Comparison of ENCODE assay signal across 16 cellular contexts in genomic region chr11:6656936-6657335, GRCh38. TPM values are rescaled to one million over a fixed set of nuclear protein-coding genes. Genes with fewer than 3 reads are reported as not detected.
DNase-seq lines count a peak whose midpoint lies in the region; ATAC-seq, FAIRE-seq and TF ChIP-seq lines count a peak whose summit lies in the region.
"Had no signal": no experiment of that assay in that cellular context is flagged by ENCODE, and none has a peak within 500 bp of the region (broad histone marks: within the 10 kb centered on the region; RNA-seq: fewer than 3 reads in every experiment).

No MANE protein-coding gene starts in this region.

- H3K18ac ChIP-seq in H1 (ENCODE audit: extremely low read depth, low read length), result no peak overlapping the region

- no peak for TF ChIP-seq EP300 in H1 (IDR thresholded peaks at IDR 0.05; ENCODE audit: borderline replicate concordance in 1 of 2, low read depth in 2 of 2, low read length in 2 of 2)

- H3K56ac ChIP-seq in H1 (replicated peaks; ENCODE audit: insufficient read length, low read depth, low read length), result no peak overlapping the region

- peak overlapping the region; percentile 84 for H3K4me3 Mint-ChIP-seq in CD4-positive, alpha-beta T cell
- H3K4me3 Mint-ChIP-seq in nephron progenitor cell (peak overlapping the region; percentile 86), HFFc6 (no peak overlapping the region)

- no peak overlapping the region for H4K8ac ChIP-seq in H1 (ENCODE audit: extremely low read depth, insufficient read depth, low read length)

- no peak overlapping the region for H2BK120ac ChIP-seq in H1 (replicated peaks; ENCODE audit: low read depth, low read length)

- 0 out of 2 replicates have a peak overlapping the region, but pooled peaks have one; percentile 31 for H2BK15ac ChIP-seq in H1 (ENCODE audit: low read length)

- H3K9ac ChIP-seq in HUES6 (ENCODE audit: low read length) (no peak overlapping the region), H1 (replicated peaks in 1 of 4; ENCODE audit: extremely low read depth in 1 of 4, low read depth in 3 of 4, low read length in 3 of 4) (no peak overlapping the region)

- H3K27ac Mint-ChIP-seq in CD4-positive, alpha-beta T cell, result peak overlapping the region; percentile 56
- H3K27ac Mint-ChIP-seq in nephron progenitor cell, result no peak overlapping the region
- H3K27ac Mint-ChIP-seq in HFFc6, result no peak overlapping the region

- CTCF ChIA-PET in CD4-positive, alpha-beta T cell (lab: Charles Lee), result interaction anchor here (1.5 kb wide), 1 partner anchor 26 kb away, joined by 4 read pairs; the partner anchor contains the start of gene MRPL17
- CTCF ChIA-PET in H1 (lab: Charles Lee; ENCODE audit: partially characterized antibody), result interaction anchor here (0.6 to 4.9 kb wide), 11 partner anchors 9 to 294 kb away, joined by 3 to 36 read pairs (median 4); partner anchors contain the start of gene TAF10

- H3K4ac ChIP-seq in H1 (replicated peaks; ENCODE audit: insufficient read length, low read depth, low read length), result no peak overlapping the region

- no peak for ATAC-seq in CD4-positive, alpha-beta T cell (ENCODE audit: poor library complexity)
- ATAC-seq in HG02571 (IDR thresholded peaks at IDR 0.05; ENCODE audit: unreplicated experiment) (no peak), omental fat pad (ENCODE audit: low FRiP score) (no peak)

- intact Hi-C loops in CD4-positive, alpha-beta T cell (cut with DNase I, micrococcal nuclease), result no loop called here

- no peaks in the 10 kb centered on the region for H3K79me2 ChIP-seq in H1 (ENCODE audit: control insufficient read depth in 1 of 2, insufficient read depth in 2 of 2, low read length in 2 of 2)

- H3K4me2 ChIP-seq in H1 (ENCODE audit: insufficient read depth in 1 of 2, low read depth in 2 of 2, low read length in 2 of 2), result peak overlapping the region; percentile 79 to 92

- no peaks in the 10 kb centered on the region for H3K79me1 ChIP-seq in H1 (ENCODE audit: low read depth, low read length)

- TF ChIP-seq RAD21 in H1 (IDR thresholded peaks at IDR 0.05 in 1 of 2, conservative IDR thresholded peaks at IDR 0.05 in 1 of 2; ENCODE audit: low read depth in 2 of 2, low read length in 2 of 2), result no peak

- no peak for TF ChIP-seq POLR2A in H1 (IDR thresholded peaks at IDR 0.05; ENCODE audit: control extremely low read depth in 1 of 2, low read depth in 2 of 2, low read length in 2 of 2)

- no peak for TF ChIP-seq CTCF in CD4-positive, alpha-beta T cell (IDR thresholded peaks at IDR 0.05)
- TF ChIP-seq CTCF in H1 (IDR thresholded peaks at IDR 0.05; ENCODE audit: control extremely low read depth in 1 of 3, insufficient read depth in 1 of 3, low read depth in 1 of 3, low read length in 3 of 3) (no peak), nephron progenitor cell (IDR thresholded peaks at IDR 0.05) (no peak), HFFc6 (IDR thresholded peaks at IDR 0.05) (no peak), omental fat pad (IDR thresholded peaks at IDR 0.05) (no peak)

- H3K4me1 Mint-ChIP-seq in CD4-positive, alpha-beta T cell (ENCODE audit: low read depth), result peaks cover 12% of the 10 kb centered on the region
- peaks cover 12% of the 10 kb centered on the region for H3K4me1 Mint-ChIP-seq in nephron progenitor cell
- peaks cover 10% of the 10 kb centered on the region; the same call in 1 of the 2 replicates for H3K4me1 Mint-ChIP-seq in HFFc6 (ENCODE audit: low read depth)

- no peak overlapping the region for H3K14ac ChIP-seq in H1 (ENCODE audit: insufficient read length)

- no peak overlapping the region for H2BK5ac ChIP-seq in H1 (ENCODE audit: low read depth, low read length)

- H2AK5ac ChIP-seq in H1 (ENCODE audit: low read depth, low read length), result no peak overlapping the region

- H3K23me2 ChIP-seq in H1 (ENCODE audit: low read depth, low read length), result peaks cover 9% of the 10 kb centered on the region

- H3K27me3 ChIP-seq in CD4-positive, alpha-beta T cell (ENCODE audit: control insufficient read depth, insufficient read depth, low read length), result no peaks in the 10 kb centered on the region
- H3K27me3 ChIP-seq in HUES6 (ENCODE audit: control insufficient read depth, insufficient read depth, low read length) (peaks cover 55% of the 10 kb centered on the region), H1 (replicated peaks in 1 of 4; ENCODE audit: control insufficient read depth in 3 of 4, extremely low read depth in 1 of 4, insufficient read depth in 3 of 4, low read length in 3 of 4) (peaks cover 1 to 36% (median 32%) of the 10 kb centered on the region in 4 experiments)
- H3K27me3 ChIP-seq: breast epithelium, right atrium auricular region had no signal

- H4K5ac ChIP-seq in H1 (ENCODE audit: insufficient read length, low read depth, low read length), result no peak overlapping the region

- POLR2A ChIA-PET in CD4-positive, alpha-beta T cell (lab: Charles Lee), result interaction anchor here (0.7 to 1.5 kb wide), 4 partner anchors 10 to 44 kb away, joined by 3 to 12 read pairs (median 4); partner anchors contain the start of gene MRPL17
- POLR2A ChIA-PET in H1 (lab: Charles Lee; ENCODE audit: partially characterized antibody), result interaction anchor here (1.0 to 1.4 kb wide), 5 partner anchors 11 to 48 kb away, joined by 3 read pairs; no protein-coding TSS in a partner anchor

- peak overlapping the region; percentile 90 for H3K4me3 ChIP-seq in HUES6 (ENCODE audit: low read depth, low read length)
- peak overlapping the region in 3 of 4 experiments; percentile 65 to 91 (median 67); a peak in 4 of 8 replicates for H3K4me3 ChIP-seq in H1 (ENCODE audit: extremely low read depth in 1 of 4, insufficient read depth in 2 of 4, low read depth in 3 of 4, low read length in 4 of 4)
- H3K4me3 ChIP-seq: lung had no signal

- H4K20me1 ChIP-seq in H1 (replicated peaks in 1 of 2; ENCODE audit: control insufficient read depth in 1 of 2, insufficient read depth in 2 of 2, low read length in 2 of 2), result peaks cover 0 to 3% of the 10 kb centered on the region in 2 experiments

- no peak overlapping the region for H3K23ac ChIP-seq in H1 (ENCODE audit: insufficient read length)

- H2BK20ac ChIP-seq in H1 (ENCODE audit: low read length), result no peak overlapping the region

- H3K36me3 Mint-ChIP-seq in CD4-positive, alpha-beta T cell (ENCODE audit: low read depth), result no peaks in the 10 kb centered on the region
- no peaks in the 10 kb centered on the region for H3K36me3 Mint-ChIP-seq in nephron progenitor cell (ENCODE audit: low read depth)
- H3K36me3 Mint-ChIP-seq in HFFc6 (ENCODE audit: low read depth), result no peaks in the 10 kb centered on the region

- WGBS in H1 (ENCODE audit: extremely low coverage in 1 of 2, insufficient coverage in 1 of 2, insufficient read length in 1 of 2, insufficient replicate concordance in 2 of 2, low coverage in 1 of 2, low lambda C conversion rate in 2 of 2, missing lambda C conversion rate in 1 of 2), 2 experiments, result 64% methylated on average over 5 of the region's 5 CpGs; no CpG with 5 or more reads in 1 of the 2 experiments

- no peak overlapping the region for H4K91ac ChIP-seq in H1 (replicated peaks; ENCODE audit: insufficient read length, low read length)

- H2AFZ ChIP-seq in H1 (ENCODE audit: low read length), result 0 out of 2 replicates have a peak overlapping the region, but pooled peaks have one; percentile 7

- no peak overlapping the region for H3K27ac ChIP-seq in CD4-positive, alpha-beta T cell (ENCODE audit: low read depth, low read length)
- H3K27ac ChIP-seq in HUES6 (ENCODE audit: low read depth, low read length) (no peak overlapping the region), H1 (ENCODE audit: low read depth, low read length) (no peak overlapping the region)

- FAIRE-seq in H1 (lab: Jason Lieb, UNC), result no peak
- FAIRE-seq: GM18507 had no signal

- no peaks in the 10 kb centered on the region for H3K36me3 ChIP-seq in HUES6 (ENCODE audit: control insufficient read depth, insufficient read depth, low read length)
- H3K36me3 ChIP-seq in H1 (ENCODE audit: control insufficient read depth in 2 of 4, insufficient read depth in 4 of 4, low read length in 3 of 4), result no peaks in the 10 kb centered on the region
- H3K36me3 ChIP-seq: breast epithelium, right atrium auricular region had no signal

- no peaks in the 10 kb centered on the region for H3K9me3 ChIP-seq in CD4-positive, alpha-beta T cell (ENCODE audit: control insufficient read depth, low read length)
- H3K9me3 ChIP-seq in HUES6 (ENCODE audit: control insufficient read depth, insufficient read depth, low read depth, low read length) (no peaks in the 10 kb centered on the region), H1 (ENCODE audit: insufficient read depth in 2 of 2, low read depth in 1 of 2, low read length in 1 of 2) (no peaks in the 10 kb centered on the region)
- H3K9me3 ChIP-seq: breast epithelium, right atrium auricular region had no signal

- no peak for DNase-seq in CD4-positive, alpha-beta T cell
- DNase-seq in H1 (ENCODE audit: low read depth in 1 of 2, low spot score in 2 of 2) (peak in 1 of 2 experiments; percentile 43), nephron progenitor cell (no peak), NCI-H1417 (lab: John Stamatoyannopoulos, UW) (no peak), HFFc6 (no peak), omental fat pad (ENCODE audit: low spot score) (no peak)
- DNase-seq: activated T-cell treated with anti-CD3 and anti-CD28 coated beads, Interleukin-2, amount 50 U/mL, for 48 hours; hippocampal formation; NCI-H1694; SHP77 had no signal

- no peaks in the 10 kb centered on the region for H3K9me3 Mint-ChIP-seq in CD4-positive, alpha-beta T cell
- H3K9me3 Mint-ChIP-seq in nephron progenitor cell, result no peaks in the 10 kb centered on the region
- no peaks in the 10 kb centered on the region for H3K9me3 Mint-ChIP-seq in HFFc6

- peaks cover 11% of the 10 kb centered on the region; the same call in 1 of the 2 replicates for H3K4me1 ChIP-seq in HUES6 (ENCODE audit: control insufficient read depth, insufficient read depth, low read length)
- H3K4me1 ChIP-seq in H1 (replicated peaks in 1 of 4; ENCODE audit: control insufficient read depth in 3 of 4, insufficient read depth in 4 of 4, low read length in 3 of 4), result peaks cover 0 to 7% (median 6%) of the 10 kb centered on the region in 4 experiments; a peak in 4 of 7 replicates
- H3K4me1 ChIP-seq: breast epithelium had no signal

- H2BK12ac ChIP-seq in H1 (ENCODE audit: low read depth, low read length), result no peak overlapping the region

- H3K27me3 Mint-ChIP-seq in CD4-positive, alpha-beta T cell, result no peaks in the 10 kb centered on the region
- peaks cover 8% of the 10 kb centered on the region for H3K27me3 Mint-ChIP-seq in nephron progenitor cell (ENCODE audit: low read depth, poor library complexity)
- peaks cover 6% of the 10 kb centered on the region for H3K27me3 Mint-ChIP-seq in HFFc6 (ENCODE audit: insufficient read depth)

RNA-seq across cellular contexts. Expression of gene DCHS1, which starts 1.3 kb away (rescaled TPM):
- 1 to 10 TPM; 9.7 TPM for total RNA-seq in CD4-positive, alpha-beta T cell
- total RNA-seq in H1 (2021; fragmentation: NEBNext Ultra II Directional; extraction: Animal tissue kit (Norgen Biotek cat#: 25700)), result 10.5 and 11.3 TPM in 2 replicates
- 8.2 and 8.9 TPM in 2 replicates for polyA plus RNA-seq in H1 (2011; rRNA removed)
- polyA plus RNA-seq in H1 (2011; cell fraction: cytosol; rRNA removed), result 3.2 TPM
- polyA plus RNA-seq in H1 (2011; cell fraction: nucleus; rRNA removed), result 15.6 TPM
- polyA plus RNA-seq in H1 (2012, experiment 1 of 2), result 3.9 to 8.0 TPM (median 7.0 TPM) in 4 replicates
- 5.8 TPM for polyA plus RNA-seq in H1 (2012, experiment 2 of 2)
- polyA plus RNA-seq in H1 (2013, experiment 1 of 2), result 7.3 TPM
- polyA plus RNA-seq in H1 (2013, experiment 2 of 2), result 5.6 TPM
- 16.6 and 19.1 TPM in 2 replicates for polyA minus RNA-seq in H1 (2011; rRNA and poly(A)+ RNA removed)
- polyA minus RNA-seq in H1 (2011; cell fraction: cytosol; rRNA and poly(A)+ RNA removed), result 9.2 TPM
- 13.0 TPM for polyA minus RNA-seq in H1 (2011; cell fraction: nucleus; rRNA and poly(A)+ RNA removed)
- total RNA-seq in HFFc6 (2021; fragmentation: NEBNext Ultra II Directional; extraction: Animal tissue kit (Norgen Biotek cat#: 25700)), result 1 to 10 TPM; 1.4 to 2.8 (median 2.3) TPM
- total RNA-seq in omental fat pad, result 10 to 100 TPM; 12.6 to 26.3 (median 19.4) TPM

RNA-seq across cellular contexts. Expression of gene MRPL17, which starts 26.2 kb away (rescaled TPM):
- total RNA-seq in CD4-positive, alpha-beta T cell, result 10 to 100 TPM; 12.3 to 14.2 TPM
- 70.5 and 71.7 TPM in 2 replicates for total RNA-seq in H1 (2021; fragmentation: NEBNext Ultra II Directional; extraction: Animal tissue kit (Norgen Biotek cat#: 25700))
- polyA plus RNA-seq in H1 (2011; rRNA removed), result 44.5 and 55.7 TPM in 2 replicates
- polyA plus RNA-seq in H1 (2011; cell fraction: cytosol; rRNA removed), result 59.3 TPM
- 57.0 TPM for polyA plus RNA-seq in H1 (2011; cell fraction: nucleus; rRNA removed)
- 57.2 to 113 TPM (median 73.5 TPM) in 4 replicates for polyA plus RNA-seq in H1 (2012, experiment 1 of 2)
- 50.5 TPM for polyA plus RNA-seq in H1 (2012, experiment 2 of 2)
- 67.5 TPM for polyA plus RNA-seq in H1 (2013, experiment 1 of 2)
- 66.5 TPM for polyA plus RNA-seq in H1 (2013, experiment 2 of 2)
- 40.6 and 42.7 TPM in 2 replicates for polyA minus RNA-seq in H1 (2011; rRNA and poly(A)+ RNA removed)
- 56.7 TPM for polyA minus RNA-seq in H1 (2011; cell fraction: cytosol; rRNA and poly(A)+ RNA removed)
- polyA minus RNA-seq in H1 (2011; cell fraction: nucleus; rRNA and poly(A)+ RNA removed), result 53.3 TPM
- 100 to 1,000 TPM in 1 of 6 experiments, 10 to 100 TPM in 5; 79.5 to 111 (median 89.4) TPM for total RNA-seq in HFFc6 (2021; fragmentation: NEBNext Ultra II Directional; extraction: Animal tissue kit (Norgen Biotek cat#: 25700))
- total RNA-seq in omental fat pad, result 10 to 100 TPM; 20.0 to 31.6 (median 29.0) TPM

RNA-seq across cellular contexts. Expression of gene TPP1, which starts 37.7 kb away (rescaled TPM):
- 10 to 100 TPM; 29.7 to 34.4 TPM for total RNA-seq in CD4-positive, alpha-beta T cell
- total RNA-seq in H1 (2021; fragmentation: NEBNext Ultra II Directional; extraction: Animal tissue kit (Norgen Biotek cat#: 25700)), result 34.9 and 36.1 TPM in 2 replicates
- polyA plus RNA-seq in H1 (2011; rRNA removed), result 58.4 and 77.5 TPM in 2 replicates
- polyA plus RNA-seq in H1 (2011; cell fraction: cytosol; rRNA removed), result 38.3 TPM
- 70.7 TPM for polyA plus RNA-seq in H1 (2011; cell fraction: nucleus; rRNA removed)
- polyA plus RNA-seq in H1 (2012, experiment 1 of 2), result 36.5 to 45.0 TPM (median 42.0 TPM) in 4 replicates
- 33.6 TPM for polyA plus RNA-seq in H1 (2012, experiment 2 of 2)
- polyA plus RNA-seq in H1 (2013, experiment 1 of 2), result 95.4 TPM
- 91.6 TPM for polyA plus RNA-seq in H1 (2013, experiment 2 of 2)
- polyA minus RNA-seq in H1 (2011; rRNA and poly(A)+ RNA removed), result 51.8 and 55.5 TPM in 2 replicates
- polyA minus RNA-seq in H1 (2011; cell fraction: cytosol; rRNA and poly(A)+ RNA removed), result 59.5 TPM
- 39.6 TPM for polyA minus RNA-seq in H1 (2011; cell fraction: nucleus; rRNA and poly(A)+ RNA removed)
- total RNA-seq in HFFc6 (2021; fragmentation: NEBNext Ultra II Directional; extraction: Animal tissue kit (Norgen Biotek cat#: 25700)), result 10 to 100 TPM; 50.1 to 61.7 (median 54.1) TPM
- total RNA-seq in omental fat pad, result 10 to 100 TPM; 73.8 to 95.0 (median 83.9) TPM

RNA-seq across cellular contexts. Expression of gene TAF10, which starts 44.9 kb away (rescaled TPM):
- 100 to 1,000 TPM; 154 to 164 TPM for total RNA-seq in CD4-positive, alpha-beta T cell
- total RNA-seq in H1 (2021; fragmentation: NEBNext Ultra II Directional; extraction: Animal tissue kit (Norgen Biotek cat#: 25700)), result 128 and 153 TPM in 2 replicates
- 213 and 242 TPM in 2 replicates for polyA plus RNA-seq in H1 (2011; rRNA removed)
- polyA plus RNA-seq in H1 (2011; cell fraction: cytosol; rRNA removed), result 166 TPM
- 334 TPM for polyA plus RNA-seq in H1 (2011; cell fraction: nucleus; rRNA removed)
- 232 to 283 TPM (median 269 TPM) in 4 replicates for polyA plus RNA-seq in H1 (2012, experiment 1 of 2)
- polyA plus RNA-seq in H1 (2012, experiment 2 of 2), result 61.1 TPM
- 237 TPM for polyA plus RNA-seq in H1 (2013, experiment 1 of 2)
- polyA plus RNA-seq in H1 (2013, experiment 2 of 2), result 233 TPM
- polyA minus RNA-seq in H1 (2011; rRNA and poly(A)+ RNA removed), result 83.0 and 89.5 TPM in 2 replicates
- 58.3 TPM for polyA minus RNA-seq in H1 (2011; cell fraction: cytosol; rRNA and poly(A)+ RNA removed)
- polyA minus RNA-seq in H1 (2011; cell fraction: nucleus; rRNA and poly(A)+ RNA removed), result 50.7 TPM
- total RNA-seq in HFFc6 (2021; fragmentation: NEBNext Ultra II Directional; extraction: Animal tissue kit (Norgen Biotek cat#: 25700)), result 100 to 1,000 TPM; 148 to 205 (median 192) TPM
- total RNA-seq in omental fat pad, result 10 to 100 TPM; 31.9 to 52.6 (median 37.1) TPM

RNA-seq across cellular contexts. Expression of gene ILK, which starts 53.4 kb away (rescaled TPM):
- 10 to 100 TPM; 19.2 to 21.0 TPM for total RNA-seq in CD4-positive, alpha-beta T cell
- 91.4 and 103 TPM in 2 replicates for total RNA-seq in H1 (2021; fragmentation: NEBNext Ultra II Directional; extraction: Animal tissue kit (Norgen Biotek cat#: 25700))
- 117 and 132 TPM in 2 replicates for polyA plus RNA-seq in H1 (2011; rRNA removed)
- 123 TPM for polyA plus RNA-seq in H1 (2011; cell fraction: cytosol; rRNA removed)
- polyA plus RNA-seq in H1 (2011; cell fraction: nucleus; rRNA removed), result 135 TPM
- polyA plus RNA-seq in H1 (2012, experiment 1 of 2), result 95.0 to 112 TPM (median 104 TPM) in 4 replicates
- polyA plus RNA-seq in H1 (2012, experiment 2 of 2), result 121 TPM
- polyA plus RNA-seq in H1 (2013, experiment 1 of 2), result 98.3 TPM
- 97.4 TPM for polyA plus RNA-seq in H1 (2013, experiment 2 of 2)
- 132 and 144 TPM in 2 replicates for polyA minus RNA-seq in H1 (2011; rRNA and poly(A)+ RNA removed)
- polyA minus RNA-seq in H1 (2011; cell fraction: cytosol; rRNA and poly(A)+ RNA removed), result 74.0 TPM
- 78.7 TPM for polyA minus RNA-seq in H1 (2011; cell fraction: nucleus; rRNA and poly(A)+ RNA removed)
- total RNA-seq in HFFc6 (2021; fragmentation: NEBNext Ultra II Directional; extraction: Animal tissue kit (Norgen Biotek cat#: 25700)), result 100 to 1,000 TPM; 195 to 245 (median 223) TPM
- total RNA-seq in omental fat pad, result 100 to 1,000 TPM in 3 of 4 donors, 10 to 100 TPM in 1; 92.1 to 189 (median 118) TPM
